8 cellular contexts compared by ENCODE assay signal in genomic region chr2:12719400-12720104, GRCh38. TPM values are rescaled to one million over a fixed set of nuclear protein-coding genes. Genes with fewer than 3 reads are reported as not detected.
DNase-seq lines count a peak whose midpoint lies in the region; ATAC-seq and TF ChIP-seq lines count a peak whose summit lies in the region.

No MANE protein-coding gene starts in this region.

- H3K27ac Mint-ChIP-seq in endothelial cell (ENCODE audit: unreplicated experiment): no peak overlapping the region
- H3K27ac Mint-ChIP-seq in osteocyte (ENCODE audit: unreplicated experiment): peak overlapping the region; percentile 97

- peak overlapping the region; percentile 94 for H3K4me3 Mint-ChIP-seq in endothelial cell (ENCODE audit: unreplicated experiment)
- peak overlapping the region; percentile 99 for H3K4me3 Mint-ChIP-seq in osteocyte (ENCODE audit: unreplicated experiment)

- H3K27me3 ChIP-seq in DOHH2 (ENCODE audit: control insufficient read depth, low read length): no peaks in the 10 kb centered on the region
- H3K27me3 ChIP-seq in Panc1 (ENCODE audit: control insufficient read depth, insufficient read depth, low read length): no peaks in the 10 kb centered on the region
- no peaks in the 10 kb centered on the region for H3K27me3 ChIP-seq in HAP-1 (ENCODE audit: low read depth)

- no peak for TF ChIP-seq CTCF in DOHH2 (IDR thresholded peaks at IDR 0.05; ENCODE audit: low read depth, low read length, poor library complexity, severe bottlenecking)
- no peak for TF ChIP-seq CTCF in Panc1 (IDR thresholded peaks at IDR 0.05)
- no peak for TF ChIP-seq CTCF in endothelial cell (IDR thresholded peaks at IDR 0.05; ENCODE audit: unreplicated experiment)
- no peak for TF ChIP-seq CTCF in osteocyte (IDR thresholded peaks at IDR 0.05)

- peaks cover 10% of the 10 kb centered on the region for H3F3A ChIP-seq in DOHH2 (ENCODE audit: control insufficient read depth, insufficient read depth)

- H3K9me3 ChIP-seq in DOHH2 (ENCODE audit: control insufficient read depth, insufficient read depth, low read length) (no peaks in the 10 kb centered on the region), Panc1 (ENCODE audit: control insufficient read depth, insufficient read depth, low read depth, low read length) (no peaks in the 10 kb centered on the region), HAP-1 (no peaks in the 10 kb centered on the region)

- intact Hi-C loops in Panc1 (cut with micrococcal nuclease; ENCODE audit: unreplicated experiment): loop anchor here (5.0 to 10.0 kb wide), 4 partner anchors 185 to 545 kb away; no protein-coding TSS in a partner anchor

- BruUV-seq in Panc1 (replicated peaks; lab: Mats Ljungman, UMichigan): no TSS peak

- peaks cover 36% of the 10 kb centered on the region for H4K20me1 ChIP-seq in DOHH2 (ENCODE audit: control insufficient read depth, insufficient read depth, low read depth, low read length)

- H3K4me1 Mint-ChIP-seq in endothelial cell (ENCODE audit: unreplicated experiment) (peaks cover 26% of the 10 kb centered on the region), osteocyte (ENCODE audit: unreplicated experiment) (peaks cover 57% of the 10 kb centered on the region)

- peaks cover 66% of the 10 kb centered on the region for H3K4me1 ChIP-seq in DOHH2 (ENCODE audit: control insufficient read depth, low read length)
- H3K4me1 ChIP-seq in Panc1 (ENCODE audit: control insufficient read depth, insufficient read depth, low read length): peaks cover 42% of the 10 kb centered on the region
- H3K4me1 ChIP-seq in HAP-1: peaks cover 8% of the 10 kb centered on the region

- H3K4me3 ChIP-seq in DOHH2 (ENCODE audit: low read length): peak overlapping the region; percentile 79
- peak overlapping the region; percentile 70 to 92 for H3K4me3 ChIP-seq in Panc1 (ENCODE audit: low read depth in 2 of 2, low read length in 2 of 2)
- H3K4me3 ChIP-seq in HAP-1: no peak overlapping the region

- DNase-seq in Panc1 (ENCODE audit: low read depth, low spot score) (no peak), endothelial cell (ENCODE audit: low spot score) (no peak), osteocyte (ENCODE audit: extremely low spot score, unreplicated experiment) (no peak), HAP-1 (ENCODE audit: low spot score in 2 of 2) (no peak), COLO829 (ENCODE audit: low spot score) (no peak)

- no peaks in the 10 kb centered on the region for H3K9me3 Mint-ChIP-seq in endothelial cell (ENCODE audit: unreplicated experiment)
- H3K9me3 Mint-ChIP-seq in osteocyte (ENCODE audit: unreplicated experiment): no peaks in the 10 kb centered on the region

- peaks cover 80% of the 10 kb centered on the region for H3K79me2 ChIP-seq in DOHH2 (ENCODE audit: control insufficient read depth, low read length)

- peak overlapping the region; percentile 67; the same call in 1 of the 2 replicates for H3K27ac ChIP-seq in DOHH2 (ENCODE audit: low read depth, low read length)
- H3K27ac ChIP-seq in Panc1 (ENCODE audit: low read length): peak overlapping the region; percentile 89

- POLR2A ChIA-PET in Panc1 (lab: Charles Lee): no interaction called here

- peaks cover 57% of the 10 kb centered on the region for H3K36me3 ChIP-seq in DOHH2 (ENCODE audit: control insufficient read depth, low read length)
- H3K36me3 ChIP-seq in Panc1 (ENCODE audit: control insufficient read depth, insufficient read depth, low read length): peaks cover 2% of the 10 kb centered on the region; the same call in 1 of the 2 replicates
- no peaks in the 10 kb centered on the region for H3K36me3 ChIP-seq in HAP-1 (replicated peaks)

- peaks cover 17% of the 10 kb centered on the region for H3K27me3 Mint-ChIP-seq in endothelial cell (ENCODE audit: unreplicated experiment)
- no peaks in the 10 kb centered on the region for H3K27me3 Mint-ChIP-seq in osteocyte (ENCODE audit: unreplicated experiment)

- in situ Hi-C loops in Panc1 (cut with HindIII; ENCODE audit: low pct_unique_long_range_greater_than_20kb, low sequenced_read_pairs): no loop called here
- in situ Hi-C loops in HAP-1 (cut with MboI; ENCODE audit: low sequenced_read_pairs): no loop called here

- CTCF ChIA-PET in Panc1 (lab: Charles Lee): no interaction called here

- H3K9me2 ChIP-seq in DOHH2 (replicated peaks; ENCODE audit: control insufficient read depth, low read length): no peaks in the 10 kb centered on the region

- H3K36me3 Mint-ChIP-seq in endothelial cell (ENCODE audit: low read depth, unreplicated experiment) (peaks cover under 1% of the 10 kb centered on the region), osteocyte (ENCODE audit: unreplicated experiment) (peaks cover 27% of the 10 kb centered on the region)

- ATAC-seq in Panc1 (no peak), HG03439 (IDR thresholded peaks at IDR 0.05; ENCODE audit: unreplicated experiment) (no peak), HG03095 (IDR thresholded peaks at IDR 0.05; ENCODE audit: unreplicated experiment) (no peak)

- peak overlapping the region; percentile 89 for H3K4me2 ChIP-seq in DOHH2 (ENCODE audit: low read length)

RNA-seq across cellular contexts. Expression of gene TRIB2, which starts 2.8 kb away (rescaled TPM):
- total RNA-seq in Panc1 (2021; ENCODE audit: unreplicated experiment) (43.2 TPM), endothelial cell (ENCODE audit: unreplicated experiment) (10.1 TPM), osteocyte (142 and 146 TPM in 2 replicates)
- polyA plus RNA-seq in Panc1 (2012; ENCODE audit: insufficient read length): 34.8 TPM
